Comparison of ENCODE assay signal across 11 cellular contexts in genomic region chr21:35046223-35046690, GRCh38. TPM values are rescaled to one million over a fixed set of nuclear protein-coding genes. Genes with fewer than 3 reads are reported as not detected.
DNase-seq lines count a peak whose midpoint lies in the region; ATAC-seq and TF ChIP-seq lines count a peak whose summit lies in the region.
"Had no signal": no experiment of that assay in that cellular context is flagged by ENCODE, and none has a peak within 500 bp of the region (broad histone marks: within the 10 kb centered on the region; RNA-seq: fewer than 3 reads in every experiment).

No MANE protein-coding gene starts in this region.

- peaks cover 79% of the 10 kb centered on the region for H3K4me1 Mint-ChIP-seq in activated CD4-positive, alpha-beta T cell treated with anti-CD3 and anti-CD28 coated beads for 36 hours

- H3K9me3 ChIP-seq in PC-9 (ENCODE audit: insufficient read depth, low read depth) (no peaks in the 10 kb centered on the region), colonic mucosa (no peaks in the 10 kb centered on the region), smooth muscle cell (replicated peaks; ENCODE audit: low read depth) (no peaks in the 10 kb centered on the region)

- no peak for ATAC-seq in activated CD4-positive, alpha-beta T cell treated with anti-CD3 and anti-CD28 coated beads for 36 hours
- ATAC-seq in HG03432 (IDR thresholded peaks at IDR 0.05; ENCODE audit: unreplicated experiment) = no peak

- no peak for TF ChIP-seq CTCF in PC-9 (conservative IDR thresholded peaks at IDR 0.05)
- no peak for TF ChIP-seq CTCF in colonic mucosa (IDR thresholded peaks at IDR 0.05)
- TF ChIP-seq CTCF in smooth muscle cell (IDR thresholded peaks at IDR 0.05; ENCODE audit: borderline replicate concordance, insufficient read depth, poor library complexity, severe bottlenecking) = no peak

- POLR2A ChIA-PET in activated CD4-positive, alpha-beta T cell treated with anti-CD3 and anti-CD28 coated beads for 36 hours (lab: Charles Lee) = interaction anchor here (0.9 to 7.0 kb wide), 12 partner anchors 20 to 312 kb away, joined by 3 to 104 read pairs (median 12); no protein-coding TSS in a partner anchor
- POLR2A ChIA-PET in PC-9 (lab: Charles Lee; ENCODE audit: unreplicated experiment) = interaction anchor here (0.6 kb wide), 2 partner anchors 228 to 699 kb away, joined by 3 to 4 read pairs; no protein-coding TSS in a partner anchor

- H3F3A ChIP-seq in PC-9 (ENCODE audit: insufficient read depth, low read depth) (peaks cover 41% of the 10 kb centered on the region; the same call in 1 of the 2 replicates), smooth muscle cell (ENCODE audit: low read depth) (peaks cover 16% of the 10 kb centered on the region)

- peaks cover 51% of the 10 kb centered on the region for H3K36me3 Mint-ChIP-seq in activated CD4-positive, alpha-beta T cell treated with anti-CD3 and anti-CD28 coated beads for 36 hours (ENCODE audit: low read depth)

- CTCF ChIA-PET in activated CD4-positive, alpha-beta T cell treated with anti-CD3 and anti-CD28 coated beads for 36 hours (lab: Charles Lee) = interaction anchor here (1.3 to 3.2 kb wide), 8 partner anchors 20 to 156 kb away, joined by 4 to 19 read pairs (median 8); no protein-coding TSS in a partner anchor
- CTCF ChIA-PET in PC-9 (lab: Charles Lee) = no interaction called here

- WGBS in smooth muscle cell (ENCODE audit: low lambda C conversion rate) = 85% methylated on average over 8 of the region's 8 CpGs

- intact Hi-C loops in activated CD4-positive, alpha-beta T cell treated with anti-CD3 and anti-CD28 coated beads for 36 hours (cut with DNase I, micrococcal nuclease) = loop anchor here (5.0 to 10.0 kb wide), 5 partner anchors 34 to 341 kb away; no protein-coding TSS in a partner anchor
- intact Hi-C loops in PC-9 (cut with micrococcal nuclease; ENCODE audit: unreplicated experiment) (loop anchor here (2.0 to 5.0 kb wide), 3 partner anchors 79 to 463 kb away; no protein-coding TSS in a partner anchor), colonic mucosa (cut with DNase I) (no loop called here)

- H3K79me2 ChIP-seq in PC-9 (ENCODE audit: low read depth) (peaks cover 90% of the 10 kb centered on the region), smooth muscle cell (ENCODE audit: low read depth) (peaks cover 54% of the 10 kb centered on the region)
- H3K79me2 ChIP-seq: hepatocyte, parathyroid adenoma had no signal

- H2AFZ ChIP-seq in PC-9 (no peak overlapping the region), smooth muscle cell (ENCODE audit: low read depth) (no peak overlapping the region)
- H2AFZ ChIP-seq: parathyroid adenoma had no signal

- H3K9ac ChIP-seq in colonic mucosa (ENCODE audit: low read depth in 2 of 2, low read length in 2 of 2) (peak overlapping the region in 1 of 2 donors; percentile 51), smooth muscle cell (ENCODE audit: low read depth) (peak overlapping the region; percentile 93)
- H3K9ac ChIP-seq: parathyroid adenoma had no signal

- H3K36me3 ChIP-seq in PC-9 (ENCODE audit: low read depth) (peaks cover 54% of the 10 kb centered on the region), colonic mucosa (no peaks in the 10 kb centered on the region), smooth muscle cell (ENCODE audit: low read depth) (no peaks in the 10 kb centered on the region)

- H3K27ac ChIP-seq in PC-9 (peak overlapping the region; percentile 99), colonic mucosa (peak overlapping the region; percentile 26), smooth muscle cell (ENCODE audit: low read depth) (peak overlapping the region; percentile 99)
- H3K27ac ChIP-seq: parathyroid adenoma had no signal

- H3K4me3 Mint-ChIP-seq in activated CD4-positive, alpha-beta T cell treated with anti-CD3 and anti-CD28 coated beads for 36 hours = peak overlapping the region; percentile 87

- peak overlapping the region; percentile 95 for H3K27ac Mint-ChIP-seq in activated CD4-positive, alpha-beta T cell treated with anti-CD3 and anti-CD28 coated beads for 36 hours

- H3K4me3 ChIP-seq in PC-9 (peak overlapping the region; percentile 70), colonic mucosa (no peak overlapping the region), smooth muscle cell (peak overlapping the region; percentile 45)
- H3K4me3 ChIP-seq: hepatocyte had no signal

- no peaks in the 10 kb centered on the region for H3K27me3 Mint-ChIP-seq in activated CD4-positive, alpha-beta T cell treated with anti-CD3 and anti-CD28 coated beads for 36 hours

- no TSS peak for BruUV-seq in PC-9 (replicated peaks; lab: Mats Ljungman, UMichigan)

- no peaks in the 10 kb centered on the region for H3K9me3 Mint-ChIP-seq in activated CD4-positive, alpha-beta T cell treated with anti-CD3 and anti-CD28 coated beads for 36 hours (ENCODE audit: low read depth)

- H4K20me1 ChIP-seq in PC-9 (ENCODE audit: insufficient read depth) (peaks cover 3% of the 10 kb centered on the region; the same call in 1 of the 2 replicates), smooth muscle cell (ENCODE audit: low read depth) (no peaks in the 10 kb centered on the region)

- H3K4me1 ChIP-seq in PC-9 (replicated peaks; ENCODE audit: insufficient read depth) (peaks cover 47% of the 10 kb centered on the region), colonic mucosa (peaks cover under 1% of the 10 kb centered on the region), smooth muscle cell (ENCODE audit: low read depth) (peaks cover 16% of the 10 kb centered on the region)
- H3K4me1 ChIP-seq: parathyroid adenoma had no signal

- H3K9me2 ChIP-seq in PC-9 (ENCODE audit: insufficient read depth) = no peaks in the 10 kb centered on the region

- H3K4me2 ChIP-seq in PC-9 (peak overlapping the region; percentile 95), smooth muscle cell (peak overlapping the region; percentile 90)

- DNase-seq in activated CD4-positive, alpha-beta T cell treated with anti-CD3 and anti-CD28 coated beads for 36 hours = no peak
- no peak for DNase-seq in activated CD4-positive, alpha-beta T cell treated with anti-CD3 and anti-CD28 coated beads, Interleukin-2, amount 50 U/mL, for 4 hours
- no peak for DNase-seq in PC-9
- DNase-seq in colonic mucosa = no peak
- DNase-seq in smooth muscle cell (lab: John Stamatoyannopoulos, UW; ENCODE audit: unreplicated experiment) = no peak
- DNase-seq in NCI-H524 (lab: John Stamatoyannopoulos, UW) = no peak
- DNase-seq in NCI-H526 treated with DMSO at 0.1 percent for 48 hours (lab: John Stamatoyannopoulos, UW) = no peak
- DNase-seq: NCI-H1092 treated with DMSO at 0.1 percent for 48 hours had no signal

- H3K27me3 ChIP-seq in PC-9 (ENCODE audit: insufficient read depth, low read depth) (no peaks in the 10 kb centered on the region), colonic mucosa (no peaks in the 10 kb centered on the region), smooth muscle cell (ENCODE audit: low read depth) (no peaks in the 10 kb centered on the region)
- H3K27me3 ChIP-seq: hepatocyte had no signal

RNA-seq across cellular contexts. Expression of gene RUNX1, which starts 2.8 kb away (rescaled TPM):
- 10 to 100 TPM; 49.5 to 58.8 TPM for total RNA-seq in activated CD4-positive, alpha-beta T cell treated with anti-CD3 and anti-CD28 coated beads for 36 hours
- total RNA-seq in PC-9 (2021) (58.5 and 61.6 TPM in 2 replicates), colonic mucosa (10 to 100 TPM; 21.3 to 23.0 TPM), smooth muscle cell (55.6 and 97.6 TPM in 2 replicates)
- polyA plus RNA-seq in smooth muscle cell = 33.4 and 35.1 TPM in 2 replicates

Comparison
In these comparisons a context has a peak if more than half of its experiments do, and no peak if none do; other contexts are left out.
1. H3K27ac ChIP-seq: peak in every context shown above with its lines; median percentile 99 in PC-9; 99 in smooth muscle cell; 26 in colonic mucosa.